Comparison of ENCODE assay signal across 13 cellular contexts in genomic region chr5:78003914-78004313, GRCh38.
DNase-seq lines count a peak whose midpoint lies in the region; ATAC-seq and TF ChIP-seq lines count a peak whose summit lies in the region.
"Had no signal": no experiment of that assay in that cellular context is flagged by ENCODE, and none has a peak within 500 bp of the region (broad histone marks: within the 10 kb centered on the region; RNA-seq: fewer than 3 reads in every experiment).

No MANE protein-coding gene starts in this region.

- no peaks in the 10 kb centered on the region for H3K9me3 ChIP-seq in osteoblast (ENCODE audit: low read depth, low read length)
- H3K9me3 ChIP-seq: prostate gland, transverse colon had no signal

- H3K27ac ChIP-seq in osteoblast (ENCODE audit: low read depth, low read length): peak overlapping the region; percentile 40
- H3K27ac ChIP-seq: prostate gland, transverse colon had no signal

- no peaks in the 10 kb centered on the region for H3K27me3 ChIP-seq in osteoblast (ENCODE audit: insufficient read depth, low read length)
- H3K27me3 ChIP-seq: transverse colon had no signal

- H3K36me3 ChIP-seq in osteoblast (ENCODE audit: insufficient read depth, low read length): peaks cover 4% of the 10 kb centered on the region
- H3K36me3 ChIP-seq: prostate gland had no signal

- no peak overlapping the region for H3K4me3 ChIP-seq in osteoblast (ENCODE audit: insufficient read depth, low read length)
- H3K4me3 ChIP-seq: prostate gland, transverse colon had no signal

- H3K4me2 ChIP-seq in osteoblast (ENCODE audit: insufficient read depth, low read length): no peak overlapping the region

- no peak overlapping the region for H2AFZ ChIP-seq in osteoblast (ENCODE audit: low read length)

- DNase-seq in NCI-H2107 treated with DMSO at 0.1 percent for 48 hours (lab: John Stamatoyannopoulos, UW; ENCODE audit: unreplicated experiment): peak; percentile 75
- no peak for DNase-seq in NCI-H2107 (lab: John Stamatoyannopoulos, UW)
- DNase-seq in NCI-H1930 (lab: John Stamatoyannopoulos, UW): peak; percentile 34 to 38
- DNase-seq in SK-N-DZ (ENCODE audit: low spot score): peak; percentile 50
- DNase-seq in osteoblast (ENCODE audit: insufficient read length, low spot score, missing footprints): no peak
- DNase-seq in OCI-M2 (lab: John Stamatoyannopoulos, UW; ENCODE audit: unreplicated experiment): no peak
- DNase-seq: Calu3, NCI-H446 treated with DMSO at 0.1 percent for 48 hours, transverse colon had no signal

- peaks cover 3% of the 10 kb centered on the region for H3K4me1 ChIP-seq in osteoblast (ENCODE audit: insufficient read depth, low read length)
- H3K4me1 ChIP-seq: prostate gland, transverse colon had no signal

- H4K20me1 ChIP-seq in osteoblast (ENCODE audit: insufficient read depth, low read length): no peaks in the 10 kb centered on the region

- no peak for TF ChIP-seq CTCF in osteoblast (IDR thresholded peaks at IDR 0.05; ENCODE audit: extremely low read depth, low read depth, low read length)

- no peaks in the 10 kb centered on the region for H3K79me2 ChIP-seq in osteoblast (ENCODE audit: insufficient read depth, low read length)

- no peak for ATAC-seq in HG02642 (IDR thresholded peaks at IDR 0.05; ENCODE audit: poor library complexity, unreplicated experiment)
- ATAC-seq in HG03378 (IDR thresholded peaks at IDR 0.05; ENCODE audit: unreplicated experiment): no peak
- ATAC-seq: SK-N-SH treated with all-trans-retinoic acid at 6 μM for 48 hours had no signal

Comparison
In these comparisons a context has a peak if more than half of its experiments do, and no peak if none do; other contexts are left out.
1. DNase-seq: peak in NCI-H2107 treated with DMSO at 0.1 percent for 48 hours (single experiment), NCI-H1930 (2 of 2) and SK-N-DZ (single experiment); none in NCI-H2107 (single experiment), osteoblast (single experiment) and OCI-M2 (single experiment).